Comparison of ENCODE assay signal across 7 cellular contexts in the genomic region with DNA sequence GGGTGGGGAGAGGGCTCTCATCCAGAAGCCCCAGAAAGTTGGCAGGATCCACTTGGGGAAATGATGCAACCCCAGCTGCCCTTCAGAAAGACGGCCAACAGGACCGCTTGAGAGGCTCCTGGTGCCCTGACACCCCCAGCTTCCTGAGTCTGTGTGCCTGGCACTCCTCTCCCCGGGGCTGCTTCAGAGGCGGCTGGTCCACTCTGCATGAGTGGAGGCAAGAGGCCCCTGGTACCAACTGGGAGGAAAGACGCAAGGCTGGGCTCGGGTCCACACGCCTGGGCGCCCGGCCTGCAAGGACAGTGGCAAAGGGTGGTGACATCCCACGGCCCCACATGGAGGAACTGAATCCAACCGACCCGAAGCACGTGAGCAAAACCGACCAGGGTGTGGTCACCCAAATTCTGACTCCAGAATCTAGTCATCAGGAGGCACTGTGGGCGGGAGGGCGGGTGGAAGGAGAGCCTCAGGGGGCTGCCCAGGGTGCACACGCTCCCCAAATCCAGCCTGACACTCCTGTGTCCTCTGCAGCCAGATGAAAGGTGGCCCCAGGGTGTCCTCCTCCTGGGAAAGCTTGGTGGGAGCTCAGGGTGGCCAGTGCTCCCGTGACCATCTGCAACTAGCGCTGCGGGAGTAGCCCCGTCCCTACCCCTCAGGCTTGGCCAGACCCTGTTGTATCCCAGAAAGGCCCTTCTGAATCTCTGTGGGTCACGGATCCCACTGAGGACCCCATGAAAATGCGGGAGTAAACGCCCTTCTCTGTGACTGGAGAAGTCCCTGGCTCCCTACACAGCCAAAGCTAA. TPM values are rescaled to one million over a fixed set of nuclear protein-coding genes. Genes with fewer than 3 reads are reported as not detected.
DNase-seq lines count a peak whose midpoint lies in the region; ATAC-seq, FAIRE-seq and TF ChIP-seq lines count a peak whose summit lies in the region.
"Had no signal": no experiment of that assay in that cellular context is flagged by ENCODE, and none has a peak within 500 bp of the region (broad histone marks: within the 10 kb centered on the region; RNA-seq: fewer than 3 reads in every experiment).

No MANE protein-coding gene starts in this region.

- peak; percentile 89 for DNase-seq in amniotic epithelial cell (ENCODE audit: low read depth)
- peak; percentile 48 to 77 (median 63) for DNase-seq in mucosa of descending colon
- no peak for DNase-seq in NCI-H1417 treated with DMSO at 0.1 percent for 48 hours (lab: John Stamatoyannopoulos, UW)
- no peak for DNase-seq in HTR-8/SVneo (ENCODE audit: insufficient read length, low spot score)

- FAIRE-seq in HTR-8/SVneo (lab: Jason Lieb, UNC) = no peak

- TF ChIP-seq CTCF in mucosa of descending colon (IDR thresholded peaks at IDR 0.05) = no peak

- H3K4me3 ChIP-seq in mucosa of descending colon = no peak overlapping the region
- H3K4me3 ChIP-seq: SK-N-MC had no signal

- ATAC-seq in GM18505 (IDR thresholded peaks at IDR 0.05; ENCODE audit: unreplicated experiment) (no peak), mucosa of descending colon (no peak), GM21367 (IDR thresholded peaks at IDR 0.05; ENCODE audit: unreplicated experiment) (no peak)

- TF ChIP-seq POLR2A in GM18505 (IDR thresholded peaks at IDR 0.05; ENCODE audit: borderline replicate concordance, extremely low read depth, insufficient read depth, insufficient read length) = peak; percentile 62

- intact Hi-C loops in mucosa of descending colon (cut with DNase I, micrococcal nuclease) = no loop called here

- H3K36me3 ChIP-seq in mucosa of descending colon (ENCODE audit: low read depth) = peaks cover 10% of the 10 kb centered on the region

- no peaks in the 10 kb centered on the region for H3K9me3 ChIP-seq in mucosa of descending colon

- H3K4me1 ChIP-seq in mucosa of descending colon (ENCODE audit: low read depth) = peaks cover 35% of the 10 kb centered on the region

RNA-seq across cellular contexts. Expression of gene RNH1, which starts 3.7 kb away (rescaled TPM):
- 100 to 1,000 TPM; 108 to 127 (median 118) TPM for total RNA-seq in mucosa of descending colon

RNA-seq across cellular contexts. Expression of gene HRAS, which starts 32.0 kb away (rescaled TPM):
- 10 to 100 TPM; 41.4 to 50.6 (median 50.1) TPM for total RNA-seq in mucosa of descending colon

RNA-seq across cellular contexts. Expression of gene LRRC56, which starts 33.9 kb away (rescaled TPM):
- 1 to 10 TPM; 1.5 to 5.2 (median 4.8) TPM for total RNA-seq in mucosa of descending colon

RNA-seq across cellular contexts. Expression of gene PTDSS2, which starts 53.3 kb away (rescaled TPM):
- 10 to 100 TPM; 19.2 to 34.8 (median 27.3) TPM for total RNA-seq in mucosa of descending colon

RNA-seq across cellular contexts. Expression of gene LMNTD2, which starts 57.2 kb away (rescaled TPM):
- 10 to 100 TPM in 2 of 3 donors, 1 to 10 TPM in 1; 5.4 to 19.1 (median 10.7) TPM for total RNA-seq in mucosa of descending colon

Comparison
In these comparisons a context has a peak if more than half of its experiments do, and no peak if none do; other contexts are left out.
1. DNase-seq: peak in amniotic epithelial cell (single experiment) and mucosa of descending colon (3 of 3); none in NCI-H1417 treated with DMSO at 0.1 percent for 48 hours (single experiment) and HTR-8/SVneo (single experiment).